17 cellular contexts compared by ENCODE assay signal in the genomic region with DNA sequence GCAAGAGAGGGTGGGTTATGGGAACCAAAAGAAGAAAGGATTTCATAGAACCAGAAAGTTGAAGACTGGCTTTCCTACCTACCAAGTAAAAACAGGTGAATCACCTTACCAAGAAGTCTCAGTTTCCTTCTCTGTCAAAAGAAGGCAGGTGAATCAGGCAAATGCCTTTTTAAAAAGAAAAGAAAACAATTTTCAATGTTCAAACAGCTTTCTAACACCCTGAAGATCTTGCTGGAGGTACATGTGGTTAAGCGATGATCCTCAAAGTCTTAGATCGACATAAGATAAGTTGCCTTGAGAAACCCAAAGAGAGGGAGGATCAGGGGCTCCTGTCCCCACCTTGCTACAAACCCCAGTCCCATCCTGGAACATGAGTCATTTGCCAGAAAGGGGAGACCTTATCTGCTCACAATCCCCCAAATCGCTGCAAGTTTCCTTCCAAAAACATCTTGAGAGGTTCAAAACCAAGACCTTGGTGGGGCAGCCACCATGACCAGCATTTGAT.
DNase-seq lines count a peak whose midpoint lies in the region; ATAC-seq and TF ChIP-seq lines count a peak whose summit lies in the region.
"Had no signal": no experiment of that assay in that cellular context is flagged by ENCODE, and none has a peak within 500 bp of the region (broad histone marks: within the 10 kb centered on the region; RNA-seq: fewer than 3 reads in every experiment).

No MANE protein-coding gene starts in this region.

- H3K27ac ChIP-seq in OCI-LY1 (ENCODE audit: low read depth, low read length, poor library complexity, severe bottlenecking), result peak overlapping the region; percentile 85
- H3K27ac ChIP-seq: BLaER1, heart left ventricle, KMS-11, lower lobe of right lung, tibial artery, VCaP had no signal

- peaks cover 42% of the 10 kb centered on the region for H3K4me1 ChIP-seq in OCI-LY1 (ENCODE audit: insufficient read depth, low read length, severe bottlenecking)
- H3K4me1 ChIP-seq: BLaER1, heart left ventricle, lower lobe of right lung, tibial artery had no signal

- intact Hi-C loops in activated CD4-positive, alpha-beta T cell treated with anti-CD3 and anti-CD28 coated beads, Interleukin-2, amount 10 ng/mL, durations not matched to agents 24 days and 14 days (cut with micrococcal nuclease), result loop anchor here (1.0 kb wide), 2 partner anchors 9 to 70 kb away; no protein-coding TSS in a partner anchor
- intact Hi-C loops in activated T-helper 2 cell treated with anti-CD3 and anti-CD28 coated beads, Interferon-gamma antibody, Interleukin-2, Interleukin-4, amounts not matched to agents 10 μg/mL and 5 μg/mL and 100 μg/mL, durations not matched to agents 14 hours and 24 hours and 36 hours (cut with micrococcal nuclease), result loop anchor here (1.0 to 5.0 kb wide), 4 partner anchors 9 to 70 kb away; no protein-coding TSS in a partner anchor

- peaks cover 77% of the 10 kb centered on the region for H3K36me3 Mint-ChIP-seq in activated CD4-positive, alpha-beta T cell treated with anti-CD3 and anti-CD28 coated beads, Interleukin-2, amount 10 ng/mL, durations not matched to agents 24 days and 14 days (ENCODE audit: low read depth)
- H3K36me3 Mint-ChIP-seq in activated T-helper 2 cell treated with anti-CD3 and anti-CD28 coated beads, Interferon-gamma antibody, Interleukin-2, Interleukin-4, amounts not matched to agents 10 μg/mL and 5 μg/mL and 100 μg/mL, durations not matched to agents 14 hours and 24 hours and 36 hours (ENCODE audit: low read depth), result peaks cover 88% of the 10 kb centered on the region
- H3K36me3 Mint-ChIP-seq in natural killer cell treated with Interleukin-12 subunit alpha and Interleukin-12 subunit beta and Interleukin-15 and Interleukin-18, amount 100 ng/mL, for 72 hours, result peaks cover 41% of the 10 kb centered on the region

- H3K4me3 Mint-ChIP-seq in activated CD4-positive, alpha-beta T cell treated with anti-CD3 and anti-CD28 coated beads, Interleukin-2, amount 10 ng/mL, durations not matched to agents 24 days and 14 days, result peak overlapping the region; percentile 63
- H3K4me3 Mint-ChIP-seq in activated T-helper 2 cell treated with anti-CD3 and anti-CD28 coated beads, Interferon-gamma antibody, Interleukin-2, Interleukin-4, amounts not matched to agents 10 μg/mL and 5 μg/mL and 100 μg/mL, durations not matched to agents 14 hours and 24 hours and 36 hours (ENCODE audit: low read depth), result peak overlapping the region; percentile 10
- H3K4me3 Mint-ChIP-seq in natural killer cell treated with Interleukin-12 subunit alpha and Interleukin-12 subunit beta and Interleukin-15 and Interleukin-18, amount 100 ng/mL, for 72 hours, result no peak overlapping the region

- H3K4me2 ChIP-seq in OCI-LY1 (ENCODE audit: low read length), result peak overlapping the region; percentile 35; the same call in 1 of the 2 replicates
- H3K4me2 ChIP-seq: BLaER1, KMS-11 had no signal

- no peak overlapping the region for H3K4me3 ChIP-seq in OCI-LY1 (ENCODE audit: low read depth, low read length, poor library complexity, severe bottlenecking)
- H3K4me3 ChIP-seq: BLaER1, heart left ventricle, lower lobe of right lung, tibial artery had no signal

- peaks cover 66% of the 10 kb centered on the region for H3K36me3 ChIP-seq in OCI-LY1 (ENCODE audit: insufficient read depth, low read length)

- no peaks in the 10 kb centered on the region for H3K9me2 ChIP-seq in OCI-LY1 (ENCODE audit: low read depth, low read length)

- no peaks in the 10 kb centered on the region for H3K79me2 ChIP-seq in OCI-LY1 (ENCODE audit: insufficient read depth, low read length)

- TF ChIP-seq CTCF in OCI-LY1 (IDR thresholded peaks at IDR 0.05; ENCODE audit: low read length), result no peak

- no peaks in the 10 kb centered on the region for H3K9me3 Mint-ChIP-seq in activated CD4-positive, alpha-beta T cell treated with anti-CD3 and anti-CD28 coated beads, Interleukin-2, amount 10 ng/mL, durations not matched to agents 24 days and 14 days
- no peaks in the 10 kb centered on the region for H3K9me3 Mint-ChIP-seq in activated T-helper 2 cell treated with anti-CD3 and anti-CD28 coated beads, Interferon-gamma antibody, Interleukin-2, Interleukin-4, amounts not matched to agents 10 μg/mL and 5 μg/mL and 100 μg/mL, durations not matched to agents 14 hours and 24 hours and 36 hours
- H3K9me3 Mint-ChIP-seq in natural killer cell treated with Interleukin-12 subunit alpha and Interleukin-12 subunit beta and Interleukin-15 and Interleukin-18, amount 100 ng/mL, for 72 hours, result no peaks in the 10 kb centered on the region

- 0 out of 2 replicates have a peak overlapping the region, but pooled peaks have one; percentile 23 for H3K9ac ChIP-seq in OCI-LY1 (ENCODE audit: low read length)
- H3K9ac ChIP-seq: BLaER1, KMS-11 had no signal

- no peak for ATAC-seq in natural killer cell treated with Interleukin-12 subunit alpha and Interleukin-12 subunit beta and Interleukin-15 and Interleukin-18, amount 100 ng/mL, for 72 hours
- ATAC-seq in HG02623 (IDR thresholded peaks at IDR 0.05; ENCODE audit: unreplicated experiment), result no peak

- peak; percentile 72 for DNase-seq in activated CD4-positive, alpha-beta T cell treated with anti-CD3 and anti-CD28 coated beads, Interleukin-2, amount 10 ng/mL, durations not matched to agents 24 days and 14 days
- DNase-seq in activated CD4-positive, alpha-beta T cell treated with anti-CD3 and anti-CD28 coated beads for 1 hour, result no peak
- DNase-seq in activated T-helper 2 cell treated with anti-CD3 and anti-CD28 coated beads, Interferon-gamma antibody, Interleukin-2, Interleukin-4, amounts not matched to agents 10 μg/mL and 5 μg/mL and 100 μg/mL, durations not matched to agents 14 hours and 24 hours and 36 hours (ENCODE audit: low spot score), result peak; percentile 18
- DNase-seq in natural killer cell treated with Interleukin-12 subunit alpha and Interleukin-12 subunit beta and Interleukin-15 and Interleukin-18, amount 100 ng/mL, for 72 hours (ENCODE audit: low spot score), result no peak
- DNase-seq in iPS-NIHi11 (ENCODE audit: low spot score), result no peak
- DNase-seq in RPMI8226, result no peak
- DNase-seq: DMS153, heart left ventricle, lower lobe of right lung, NCI-H2107, Right ventricle myocardium superior, tibial artery had no signal

- no peaks in the 10 kb centered on the region for H3K27me3 ChIP-seq in OCI-LY1 (ENCODE audit: insufficient read depth, low read length)
- H3K27me3 ChIP-seq: BLaER1, heart left ventricle, tibial artery had no signal

- H3F3A ChIP-seq in OCI-LY1 (ENCODE audit: insufficient read depth, low read length), result no peaks in the 10 kb centered on the region

- peak overlapping the region; percentile 82 for H3K27ac Mint-ChIP-seq in activated CD4-positive, alpha-beta T cell treated with anti-CD3 and anti-CD28 coated beads, Interleukin-2, amount 10 ng/mL, durations not matched to agents 24 days and 14 days
- peak overlapping the region; percentile 77 for H3K27ac Mint-ChIP-seq in activated T-helper 2 cell treated with anti-CD3 and anti-CD28 coated beads, Interferon-gamma antibody, Interleukin-2, Interleukin-4, amounts not matched to agents 10 μg/mL and 5 μg/mL and 100 μg/mL, durations not matched to agents 14 hours and 24 hours and 36 hours
- peak overlapping the region; percentile 61 to 86 for H3K27ac Mint-ChIP-seq in natural killer cell treated with Interleukin-12 subunit alpha and Interleukin-12 subunit beta and Interleukin-15 and Interleukin-18, amount 100 ng/mL, for 72 hours

- no peaks in the 10 kb centered on the region for H3K27me3 Mint-ChIP-seq in activated CD4-positive, alpha-beta T cell treated with anti-CD3 and anti-CD28 coated beads, Interleukin-2, amount 10 ng/mL, durations not matched to agents 24 days and 14 days
- H3K27me3 Mint-ChIP-seq in activated T-helper 2 cell treated with anti-CD3 and anti-CD28 coated beads, Interferon-gamma antibody, Interleukin-2, Interleukin-4, amounts not matched to agents 10 μg/mL and 5 μg/mL and 100 μg/mL, durations not matched to agents 14 hours and 24 hours and 36 hours (ENCODE audit: low read depth), result no peaks in the 10 kb centered on the region
- no peaks in the 10 kb centered on the region for H3K27me3 Mint-ChIP-seq in natural killer cell treated with Interleukin-12 subunit alpha and Interleukin-12 subunit beta and Interleukin-15 and Interleukin-18, amount 100 ng/mL, for 72 hours

- H2AFZ ChIP-seq in OCI-LY1 (ENCODE audit: low read length), result no peak overlapping the region

- no peaks in the 10 kb centered on the region for H3K9me3 ChIP-seq in OCI-LY1 (ENCODE audit: low read length)
- H3K9me3 ChIP-seq: BLaER1, heart left ventricle, lower lobe of right lung, tibial artery had no signal

- H4K20me1 ChIP-seq in OCI-LY1 (ENCODE audit: insufficient read depth, low read length), result no peaks in the 10 kb centered on the region

- H3K4me1 Mint-ChIP-seq in activated CD4-positive, alpha-beta T cell treated with anti-CD3 and anti-CD28 coated beads, Interleukin-2, amount 10 ng/mL, durations not matched to agents 24 days and 14 days, result peaks cover 52% of the 10 kb centered on the region
- H3K4me1 Mint-ChIP-seq in activated T-helper 2 cell treated with anti-CD3 and anti-CD28 coated beads, Interferon-gamma antibody, Interleukin-2, Interleukin-4, amounts not matched to agents 10 μg/mL and 5 μg/mL and 100 μg/mL, durations not matched to agents 14 hours and 24 hours and 36 hours (ENCODE audit: low read depth), result peaks cover 44% of the 10 kb centered on the region
- H3K4me1 Mint-ChIP-seq in natural killer cell treated with Interleukin-12 subunit alpha and Interleukin-12 subunit beta and Interleukin-15 and Interleukin-18, amount 100 ng/mL, for 72 hours (ENCODE audit: low read depth in 2 of 2), result peaks cover 46 to 48% of the 10 kb centered on the region in 2 donors

Comparison
In these comparisons a context has a peak if more than half of its experiments do, and no peak if none do; other contexts are left out.
1. DNase-seq: peak in activated CD4-positive, alpha-beta T cell treated with anti-CD3 and anti-CD28 coated beads, Interleukin-2, amount 10 ng/mL, durations not matched to agents 24 days and 14 days (single experiment) and activated T-helper 2 cell treated with anti-CD3 and anti-CD28 coated beads, Interferon-gamma antibody, Interleukin-2, Interleukin-4, amounts not matched to agents 10 μg/mL and 5 μg/mL and 100 μg/mL, durations not matched to agents 14 hours and 24 hours and 36 hours (single experiment); none in activated CD4-positive, alpha-beta T cell treated with anti-CD3 and anti-CD28 coated beads for 1 hour (single experiment), natural killer cell treated with Interleukin-12 subunit alpha and Interleukin-12 subunit beta and Interleukin-15 and Interleukin-18, amount 100 ng/mL, for 72 hours (single experiment), iPS-NIHi11 (single experiment) and RPMI8226 (single experiment).
2. Peak in every context shown above with its lines, with median percentiles within 50 percentile points of each other: H3K27ac Mint-ChIP-seq.